1 cellular context compared by ENCODE assay signal in the genomic region with DNA sequence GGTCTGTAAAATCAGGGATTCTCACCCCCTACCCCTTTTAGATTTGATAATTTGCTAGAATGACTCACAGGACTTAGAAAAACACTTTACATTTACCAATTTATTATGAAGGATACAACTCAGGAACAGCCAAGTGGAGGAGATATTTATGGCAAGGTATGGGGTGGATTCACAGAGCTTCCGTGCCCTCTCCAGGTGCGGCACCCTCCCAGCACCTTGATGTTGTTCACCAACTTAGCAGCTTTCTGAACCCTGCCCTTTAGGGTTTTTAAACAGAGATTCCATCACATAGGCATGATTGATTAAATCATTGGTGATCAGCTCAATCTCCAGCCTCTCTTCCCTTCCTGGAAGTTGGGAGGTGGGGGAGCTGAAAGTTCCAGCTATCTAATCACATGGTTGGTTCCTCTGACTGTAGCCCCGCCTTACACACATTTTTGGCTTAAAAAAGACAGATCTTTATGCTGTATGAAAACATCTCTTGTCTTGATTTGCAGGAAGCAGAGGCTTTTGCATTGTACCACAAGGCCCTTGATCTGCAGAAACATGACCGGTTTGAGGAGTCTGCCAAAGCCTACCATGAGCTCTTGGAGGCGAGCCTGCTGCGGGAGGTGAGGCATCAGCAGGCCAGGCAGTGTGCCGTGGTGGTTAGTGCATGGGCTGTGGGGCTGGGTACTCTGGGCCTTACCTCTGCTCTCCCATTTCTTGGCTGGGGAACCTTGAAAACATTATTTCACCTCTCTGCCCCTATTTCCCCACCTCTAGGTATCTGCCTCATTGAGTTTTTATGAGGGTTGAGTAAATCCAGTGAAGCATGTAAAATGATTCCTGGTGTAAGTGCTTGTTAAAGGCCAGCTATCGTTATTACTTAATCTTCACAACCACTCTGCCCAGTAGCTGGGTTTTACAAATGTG.
TF ChIP-seq lines count a peak whose summit lies in the region.

No MANE protein-coding gene starts in this region.

TF ChIP-seq in HEK293, 187 proteins besides CTCF, POLR2A, EP300 and RAD21 (continued from another document):
- TF ChIP-seq, protein P1, sequence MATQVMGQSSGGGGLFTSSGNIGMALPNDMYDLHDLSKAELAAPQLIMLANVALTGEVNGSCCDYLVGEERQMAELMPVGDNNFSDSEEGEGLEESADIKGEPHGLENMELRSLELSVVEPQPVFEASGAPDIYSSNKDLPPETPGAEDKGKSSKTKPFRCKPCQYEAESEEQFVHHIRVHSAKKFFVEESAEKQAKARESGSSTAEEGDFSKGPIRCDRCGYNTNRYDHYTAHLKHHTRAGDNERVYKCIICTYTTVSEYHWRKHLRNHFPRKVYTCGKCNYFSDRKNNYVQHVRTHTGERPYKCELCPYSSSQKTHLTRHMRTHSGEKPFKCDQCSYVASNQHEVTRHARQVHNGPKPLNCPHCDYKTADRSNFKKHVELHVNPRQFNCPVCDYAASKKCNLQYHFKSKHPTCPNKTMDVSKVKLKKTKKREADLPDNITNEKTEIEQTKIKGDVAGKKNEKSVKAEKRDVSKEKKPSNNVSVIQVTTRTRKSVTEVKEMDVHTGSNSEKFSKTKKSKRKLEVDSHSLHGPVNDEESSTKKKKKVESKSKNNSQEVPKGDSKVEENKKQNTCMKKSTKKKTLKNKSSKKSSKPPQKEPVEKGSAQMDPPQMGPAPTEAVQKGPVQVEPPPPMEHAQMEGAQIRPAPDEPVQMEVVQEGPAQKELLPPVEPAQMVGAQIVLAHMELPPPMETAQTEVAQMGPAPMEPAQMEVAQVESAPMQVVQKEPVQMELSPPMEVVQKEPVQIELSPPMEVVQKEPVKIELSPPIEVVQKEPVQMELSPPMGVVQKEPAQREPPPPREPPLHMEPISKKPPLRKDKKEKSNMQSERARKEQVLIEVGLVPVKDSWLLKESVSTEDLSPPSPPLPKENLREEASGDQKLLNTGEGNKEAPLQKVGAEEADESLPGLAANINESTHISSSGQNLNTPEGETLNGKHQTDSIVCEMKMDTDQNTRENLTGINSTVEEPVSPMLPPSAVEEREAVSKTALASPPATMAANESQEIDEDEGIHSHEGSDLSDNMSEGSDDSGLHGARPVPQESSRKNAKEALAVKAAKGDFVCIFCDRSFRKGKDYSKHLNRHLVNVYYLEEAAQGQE (tag by site-specific recombination; IDR thresholded peaks at IDR 0.05), result no peak
- no peak for TF ChIP-seq WT1 (tag by site-specific recombination; IDR thresholded peaks at IDR 0.05)
- TF ChIP-seq ZNF571 (tag by site-specific recombination; IDR thresholded peaks at IDR 0.05), result no peak
- TF ChIP-seq, protein P2, sequence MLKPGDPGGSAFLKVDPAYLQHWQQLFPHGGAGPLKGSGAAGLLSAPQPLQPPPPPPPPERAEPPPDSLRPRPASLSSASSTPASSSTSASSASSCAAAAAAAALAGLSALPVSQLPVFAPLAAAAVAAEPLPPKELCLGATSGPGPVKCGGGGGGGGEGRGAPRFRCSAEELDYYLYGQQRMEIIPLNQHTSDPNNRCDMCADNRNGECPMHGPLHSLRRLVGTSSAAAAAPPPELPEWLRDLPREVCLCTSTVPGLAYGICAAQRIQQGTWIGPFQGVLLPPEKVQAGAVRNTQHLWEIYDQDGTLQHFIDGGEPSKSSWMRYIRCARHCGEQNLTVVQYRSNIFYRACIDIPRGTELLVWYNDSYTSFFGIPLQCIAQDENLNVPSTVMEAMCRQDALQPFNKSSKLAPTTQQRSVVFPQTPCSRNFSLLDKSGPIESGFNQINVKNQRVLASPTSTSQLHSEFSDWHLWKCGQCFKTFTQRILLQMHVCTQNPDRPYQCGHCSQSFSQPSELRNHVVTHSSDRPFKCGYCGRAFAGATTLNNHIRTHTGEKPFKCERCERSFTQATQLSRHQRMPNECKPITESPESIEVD (tag by site-specific recombination; IDR thresholded peaks at IDR 0.05), result peak; percentile 38; the same call in 1 of the 2 replicates
- no peak for TF ChIP-seq ZNF785 (tag by site-specific recombination; IDR thresholded peaks at IDR 0.05)
- no peak for TF ChIP-seq ZNF664 (tag by site-specific recombination; IDR thresholded peaks at IDR 0.05)
- TF ChIP-seq, protein P3, sequence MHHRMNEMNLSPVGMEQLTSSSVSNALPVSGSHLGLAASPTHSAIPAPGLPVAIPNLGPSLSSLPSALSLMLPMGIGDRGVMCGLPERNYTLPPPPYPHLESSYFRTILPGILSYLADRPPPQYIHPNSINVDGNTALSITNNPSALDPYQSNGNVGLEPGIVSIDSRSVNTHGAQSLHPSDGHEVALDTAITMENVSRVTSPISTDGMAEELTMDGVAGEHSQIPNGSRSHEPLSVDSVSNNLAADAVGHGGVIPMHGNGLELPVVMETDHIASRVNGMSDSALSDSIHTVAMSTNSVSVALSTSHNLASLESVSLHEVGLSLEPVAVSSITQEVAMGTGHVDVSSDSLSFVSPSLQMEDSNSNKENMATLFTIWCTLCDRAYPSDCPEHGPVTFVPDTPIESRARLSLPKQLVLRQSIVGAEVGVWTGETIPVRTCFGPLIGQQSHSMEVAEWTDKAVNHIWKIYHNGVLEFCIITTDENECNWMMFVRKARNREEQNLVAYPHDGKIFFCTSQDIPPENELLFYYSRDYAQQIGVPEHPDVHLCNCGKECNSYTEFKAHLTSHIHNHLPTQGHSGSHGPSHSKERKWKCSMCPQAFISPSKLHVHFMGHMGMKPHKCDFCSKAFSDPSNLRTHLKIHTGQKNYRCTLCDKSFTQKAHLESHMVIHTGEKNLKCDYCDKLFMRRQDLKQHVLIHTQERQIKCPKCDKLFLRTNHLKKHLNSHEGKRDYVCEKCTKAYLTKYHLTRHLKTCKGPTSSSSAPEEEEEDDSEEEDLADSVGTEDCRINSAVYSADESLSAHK (tag by site-specific recombination; IDR thresholded peaks at IDR 0.05), result peak; percentile 99
- TF ChIP-seq, protein P4, sequence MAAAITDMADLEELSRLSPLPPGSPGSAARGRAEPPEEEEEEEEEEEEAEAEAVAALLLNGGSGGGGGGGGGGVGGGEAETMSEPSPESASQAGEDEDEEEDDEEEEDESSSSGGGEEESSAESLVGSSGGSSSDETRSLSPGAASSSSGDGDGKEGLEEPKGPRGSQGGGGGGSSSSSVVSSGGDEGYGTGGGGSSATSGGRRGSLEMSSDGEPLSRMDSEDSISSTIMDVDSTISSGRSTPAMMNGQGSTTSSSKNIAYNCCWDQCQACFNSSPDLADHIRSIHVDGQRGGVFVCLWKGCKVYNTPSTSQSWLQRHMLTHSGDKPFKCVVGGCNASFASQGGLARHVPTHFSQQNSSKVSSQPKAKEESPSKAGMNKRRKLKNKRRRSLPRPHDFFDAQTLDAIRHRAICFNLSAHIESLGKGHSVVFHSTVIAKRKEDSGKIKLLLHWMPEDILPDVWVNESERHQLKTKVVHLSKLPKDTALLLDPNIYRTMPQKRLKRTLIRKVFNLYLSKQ (tag by site-specific recombination; IDR thresholded peaks at IDR 0.05; ENCODE audit: borderline replicate concordance), result no peak
- TF ChIP-seq KLF10 (tag by site-specific recombination; IDR thresholded peaks at IDR 0.05), result no peak
- TF ChIP-seq ZNF2 (tag by site-specific recombination; IDR thresholded peaks at IDR 0.05), result no peak
- TF ChIP-seq OSR2 (tag by site-specific recombination; IDR thresholded peaks at IDR 0.05), result peak; percentile 60
- no peak for TF ChIP-seq ZSCAN23 (tag by site-specific recombination; IDR thresholded peaks at IDR 0.05)
- TF ChIP-seq ZNF324 (tag by site-specific recombination; IDR thresholded peaks at IDR 0.05), result no peak
- no peak for TF ChIP-seq ZNF121 (tag by site-specific recombination; IDR thresholded peaks at IDR 0.05)
